ENCODE assay signal across 8 cellular contexts in genomic region chr4:88320780-88321373, GRCh38. TPM values are rescaled to one million over a fixed set of nuclear protein-coding genes. Genes with fewer than 3 reads are reported as not detected.
DNase-seq lines count a peak whose midpoint lies in the region; ATAC-seq and FAIRE-seq lines count a peak whose summit lies in the region.

No MANE protein-coding gene starts in this region.

- no peak for FAIRE-seq in small intestine (lab: Jason Lieb, UNC)

- H3K27me3 Mint-ChIP-seq in T-helper 1 cell treated with Interleukin-12 subunit alpha and Interleukin-12 subunit beta and Interleukin-4 antibody, amounts not matched to agents 30 μg/mL and 1 μg/mL, for 36 hours (ENCODE audit: low read depth) = no peaks in the 10 kb centered on the region

- H3K27ac Mint-ChIP-seq in T-helper 1 cell treated with Interleukin-12 subunit alpha and Interleukin-12 subunit beta and Interleukin-4 antibody, amounts not matched to agents 30 μg/mL and 1 μg/mL, for 36 hours = peak overlapping the region; percentile 98

- peaks cover 21% of the 10 kb centered on the region for H3K4me1 Mint-ChIP-seq in T-helper 1 cell treated with Interleukin-12 subunit alpha and Interleukin-12 subunit beta and Interleukin-4 antibody, amounts not matched to agents 30 μg/mL and 1 μg/mL, for 36 hours (ENCODE audit: low read depth)

- H3K4me3 ChIP-seq in small intestine (ENCODE audit: low read depth in 1 of 2, low read length in 2 of 2) = no peak overlapping the region

- H3K9me3 ChIP-seq in small intestine (ENCODE audit: control insufficient read depth, low read depth) = no peaks in the 10 kb centered on the region

- no peaks in the 10 kb centered on the region for H3K9me3 Mint-ChIP-seq in T-helper 1 cell treated with Interleukin-12 subunit alpha and Interleukin-12 subunit beta and Interleukin-4 antibody, amounts not matched to agents 30 μg/mL and 1 μg/mL, for 36 hours

- ATAC-seq in GM19397 (IDR thresholded peaks at IDR 0.05; ENCODE audit: unreplicated experiment) (peak; percentile 98), HG03432 (IDR thresholded peaks at IDR 0.05; ENCODE audit: unreplicated experiment) (peak; percentile 99), esophagus mucosa (peak; percentile 53)

- H3K36me3 ChIP-seq in small intestine (ENCODE audit: control insufficient read depth in 2 of 2, insufficient read depth in 2 of 2, low read length in 2 of 2) = no peaks in the 10 kb centered on the region

- H3K36me3 Mint-ChIP-seq in T-helper 1 cell treated with Interleukin-12 subunit alpha and Interleukin-12 subunit beta and Interleukin-4 antibody, amounts not matched to agents 30 μg/mL and 1 μg/mL, for 36 hours (ENCODE audit: low read depth) = peaks cover 8% of the 10 kb centered on the region

- DNase-seq in DMS53 treated with DMSO at 0.1 percent for 48 hours (lab: John Stamatoyannopoulos, UW; ENCODE audit: unreplicated experiment) = peak; percentile 24
- peak; percentile 50 for DNase-seq in small intestine
- DNase-seq in SHP77 (lab: John Stamatoyannopoulos, UW) = no peak
- DNase-seq in HCEC 1CT = no peak

- peak overlapping the region; percentile 82 for H3K4me3 Mint-ChIP-seq in T-helper 1 cell treated with Interleukin-12 subunit alpha and Interleukin-12 subunit beta and Interleukin-4 antibody, amounts not matched to agents 30 μg/mL and 1 μg/mL, for 36 hours

- H3K4me1 ChIP-seq in small intestine (ENCODE audit: control insufficient read depth in 2 of 2, insufficient read depth in 1 of 2, low read depth in 1 of 2, low read length in 1 of 2) = no peaks in the 10 kb centered on the region

- no peaks in the 10 kb centered on the region for H3K27me3 ChIP-seq in small intestine (ENCODE audit: control insufficient read depth in 2 of 2, insufficient read depth in 2 of 2, low read length in 2 of 2)

- peak overlapping the region in 1 of 2 donors; percentile 57 for H3K27ac ChIP-seq in small intestine (ENCODE audit: low read depth in 1 of 2, low read length in 1 of 2)

- 36 to 44% (median 38%) methylated on average over 5 of the region's 5 CpGs for WGBS in small intestine, 3 donors

RNA-seq across cellular contexts. Expression of gene PPM1K, which starts 36.5 kb away (rescaled TPM):
- 7.7 TPM for total RNA-seq in esophagus mucosa
- 1 to 10 TPM; 1.6 to 5.5 (median 2.2) TPM for polyA plus RNA-seq in small intestine

RNA-seq across cellular contexts. Expression of gene HERC6, which starts 57.8 kb away (rescaled TPM):
- 19.5 TPM for total RNA-seq in esophagus mucosa
- polyA plus RNA-seq in small intestine = 1 to 10 TPM; 4.9 to 7.8 (median 7.6) TPM

Comparison
In these comparisons a context has a peak if more than half of its experiments do, and no peak if none do; other contexts are left out.
1. DNase-seq: peak in DMS53 treated with DMSO at 0.1 percent for 48 hours (single experiment) and small intestine (single experiment); none in SHP77 (0 of 2) and HCEC 1CT (single experiment).
2. Peak in every context shown above with its lines, with median percentiles within 50 percentile points of each other: ATAC-seq.